Comparison of ENCODE assay signal across 1 cellular context in genomic region chr4:105473340-105474109, GRCh38.
TF ChIP-seq lines count a peak whose summit lies in the region.

PPA2 (minus strand) TSS chr4:105474062; CDS start chr4:105474050, 12 bp downstream.

TF ChIP-seq in GM23338, 12 proteins besides CTCF, POLR2A, EP300 and RAD21 (continued from another document):
- no peak for TF ChIP-seq ZNF462 (CRISPR knock-in tag; IDR thresholded peaks at IDR 0.05)
- TF ChIP-seq JUNB (IDR thresholded peaks at IDR 0.05; ENCODE audit: unreplicated experiment), result no peak
